ENCODE assay signal across 8 cellular contexts in the genomic region with DNA sequence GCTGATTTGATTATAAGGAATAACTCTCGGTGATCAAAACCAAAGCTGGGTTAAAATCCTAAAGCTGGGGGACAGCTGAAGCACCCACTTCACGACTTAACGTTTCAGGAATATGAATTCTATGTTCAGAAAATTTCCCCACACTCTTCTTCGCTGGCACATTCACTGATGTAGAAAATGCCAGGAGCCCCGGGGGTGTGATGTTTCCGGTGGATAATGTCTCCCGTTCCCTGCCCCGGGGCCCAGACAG.
A peak's percentile ranks its signal among the peaks of the same experiment; 100 is the strongest.
DNase-seq lines count a peak whose midpoint lies in the region; ATAC-seq and TF ChIP-seq lines count a peak whose summit lies in the region.

No MANE protein-coding gene starts in this region.

- H3K27me3 Mint-ChIP-seq in H9 (ENCODE audit: low read depth) = peaks cover 5% of the 10 kb centered on the region

- H3K14ac ChIP-seq in H9 (ENCODE audit: insufficient read depth, low read length) = no peak overlapping the region

- no peak overlapping the region for H3K18ac ChIP-seq in H9 (ENCODE audit: insufficient read length, low read depth, low read length)

- H3K4ac ChIP-seq in H9 (ENCODE audit: low read depth, low read length) = no peak overlapping the region

- H3K4me2 ChIP-seq in H9 (ENCODE audit: insufficient read depth, insufficient read length, low read length) (peak overlapping the region; percentile 66), hepatocyte (peak overlapping the region; percentile 95), smooth muscle cell (peak overlapping the region; percentile 94)

- peak overlapping the region in 1 of 3 experiments; percentile 12; a peak in 4 of 7 replicates for H3K27ac Mint-ChIP-seq in H9
- no peak overlapping the region for H3K27ac Mint-ChIP-seq in activated naive CD4-positive, alpha-beta T cell treated with anti-CD3 and anti-CD28 coated beads, Interleukin-2, amount 50 U/mL, for 72 hours

- H4K5ac ChIP-seq in H9 (ENCODE audit: insufficient read length, low read depth, low read length) = no peak overlapping the region

- H3K4me1 Mint-ChIP-seq in H9 = peaks cover 41 to 42% of the 10 kb centered on the region in 2 experiments

- H4K91ac ChIP-seq in H9 (ENCODE audit: insufficient read length, low read depth, low read length) = no peak overlapping the region

- TF ChIP-seq CTCF in H9 (conservative IDR thresholded peaks at IDR 0.05) (no peak), WERI-Rb-1 (IDR thresholded peaks at IDR 0.05; ENCODE audit: low read depth, low read length) (no peak), hepatocyte (IDR thresholded peaks at IDR 0.05; ENCODE audit: poor library complexity) (no peak), smooth muscle cell (IDR thresholded peaks at IDR 0.05; ENCODE audit: borderline replicate concordance, insufficient read depth, poor library complexity, severe bottlenecking) (no peak)

- peak overlapping the region; percentile 63 for H3K4me3 ChIP-seq in WERI-Rb-1 (ENCODE audit: low read depth, low read length)
- peak overlapping the region; percentile 48 for H3K4me3 ChIP-seq in hepatocyte
- H3K4me3 ChIP-seq in smooth muscle cell = peak overlapping the region; percentile 64

- no peak for ATAC-seq in GM19455 (IDR thresholded peaks at IDR 0.05; ENCODE audit: unreplicated experiment)
- ATAC-seq in HG02798 (IDR thresholded peaks at IDR 0.05; ENCODE audit: poor library complexity, unreplicated experiment) = no peak
- ATAC-seq in activated naive CD4-positive, alpha-beta T cell treated with anti-CD3 and anti-CD28 coated beads, Interleukin-2, amount 50 U/mL, for 72 hours = no peak

- H2AFZ ChIP-seq in H9 (ENCODE audit: low read length) (no peak overlapping the region), hepatocyte (peak overlapping the region; percentile 50), smooth muscle cell (ENCODE audit: low read depth) (peak overlapping the region; percentile 95)

- H2BK5ac ChIP-seq in H9 (ENCODE audit: insufficient read length, low read length) = no peak overlapping the region

- no peak overlapping the region for H2AK5ac ChIP-seq in H9 (ENCODE audit: insufficient read length, low read length)

- H3K79me2 ChIP-seq in H9 (ENCODE audit: insufficient read depth, low read length) = no peaks in the 10 kb centered on the region
- no peaks in the 10 kb centered on the region for H3K79me2 ChIP-seq in hepatocyte
- no peaks in the 10 kb centered on the region for H3K79me2 ChIP-seq in smooth muscle cell (ENCODE audit: low read depth)

- no peak overlapping the region for H2BK120ac ChIP-seq in H9 (ENCODE audit: low read depth, low read length, poor library complexity, severe bottlenecking)

- H3K36me3 Mint-ChIP-seq in H9 (ENCODE audit: insufficient read depth in 1 of 3, low read depth in 3 of 3) = no peaks in the 10 kb centered on the region
- H3K36me3 Mint-ChIP-seq in activated naive CD4-positive, alpha-beta T cell treated with anti-CD3 and anti-CD28 coated beads, Interleukin-2, amount 50 U/mL, for 72 hours = no peaks in the 10 kb centered on the region

- no peak overlapping the region for H3K56ac ChIP-seq in H9 (ENCODE audit: insufficient read length, low read depth, low read length)

- H4K20me1 ChIP-seq in H9 (ENCODE audit: control insufficient read depth, insufficient read depth, insufficient read length) (no peaks in the 10 kb centered on the region), hepatocyte (ENCODE audit: insufficient read depth, poor library complexity, severe bottlenecking) (no peaks in the 10 kb centered on the region), smooth muscle cell (ENCODE audit: low read depth) (no peaks in the 10 kb centered on the region)

- H3K4me1 ChIP-seq in H9 (ENCODE audit: insufficient read depth, low read length) (no peaks in the 10 kb centered on the region), hepatocyte (ENCODE audit: insufficient read depth) (no peaks in the 10 kb centered on the region), smooth muscle cell (ENCODE audit: low read depth) (peaks cover 35% of the 10 kb centered on the region)

- H4K8ac ChIP-seq in H9 (replicated peaks; ENCODE audit: insufficient read length, low read depth, low read length) = no peak overlapping the region

- H3K27ac ChIP-seq in H9 (ENCODE audit: insufficient read length, low read depth, low read length) (no peak overlapping the region), WERI-Rb-1 (no peak overlapping the region), hepatocyte (no peak overlapping the region), smooth muscle cell (ENCODE audit: low read depth) (peak overlapping the region; percentile 15)

- H3K9me3 Mint-ChIP-seq in H9 = no peaks in the 10 kb centered on the region; a peak in 1 of 5 replicates
- peaks cover 0 to 5% of the 10 kb centered on the region in 2 donors for H3K9me3 Mint-ChIP-seq in activated naive CD4-positive, alpha-beta T cell treated with anti-CD3 and anti-CD28 coated beads, Interleukin-2, amount 50 U/mL, for 72 hours

- H3K9ac ChIP-seq in H9 (ENCODE audit: extremely low read depth, insufficient read length, low read length) = no peak overlapping the region
- peak overlapping the region; percentile 35 for H3K9ac ChIP-seq in smooth muscle cell (ENCODE audit: low read depth)

- no peak for DNase-seq in H9
- DNase-seq in WERI-Rb-1 = no peak
- no peak for DNase-seq in hepatocyte (ENCODE audit: low spot score)
- DNase-seq in smooth muscle cell (lab: John Stamatoyannopoulos, UW; ENCODE audit: unreplicated experiment) = no peak
- no peak for DNase-seq in RKO (ENCODE audit: low spot score)
- DNase-seq in activated naive CD4-positive, alpha-beta T cell treated with anti-CD3 and anti-CD28 coated beads, Interleukin-2, amount 50 U/mL, for 72 hours (ENCODE audit: low spot score in 2 of 2) = no peak

- H3K23me2 ChIP-seq in H9 (ENCODE audit: insufficient read length, low read depth, low read length, poor library complexity, severe bottlenecking) = peaks cover 15% of the 10 kb centered on the region

- no peak overlapping the region for H3T11ph ChIP-seq in H9 (ENCODE audit: low read length)

- H3K23ac ChIP-seq in H9 (ENCODE audit: insufficient read length, low read depth, low read length) = no peak overlapping the region

- H2BK12ac ChIP-seq in H9 (ENCODE audit: insufficient read length, low read depth, low read length) = no peak overlapping the region

- peak overlapping the region; percentile 74 to 85 for H3K4me3 Mint-ChIP-seq in H9

- no peaks in the 10 kb centered on the region for H3K9me3 ChIP-seq in H9 (ENCODE audit: control insufficient read depth, low read depth, low read length)
- H3K9me3 ChIP-seq in WERI-Rb-1 (ENCODE audit: severe bottlenecking) = no peaks in the 10 kb centered on the region
- no peaks in the 10 kb centered on the region for H3K9me3 ChIP-seq in hepatocyte (ENCODE audit: low read depth)
- no peaks in the 10 kb centered on the region for H3K9me3 ChIP-seq in smooth muscle cell (replicated peaks; ENCODE audit: low read depth)

- H3K9me2 ChIP-seq in hepatocyte (replicated peaks; ENCODE audit: insufficient read depth) = no peaks in the 10 kb centered on the region

- H2BK15ac ChIP-seq in H9 (ENCODE audit: low read depth, low read length) = no peak overlapping the region

- no peak overlapping the region for H2BK20ac ChIP-seq in H9 (ENCODE audit: low read depth, low read length, poor library complexity, severe bottlenecking)

- no peaks in the 10 kb centered on the region for H3K79me1 ChIP-seq in H9 (ENCODE audit: insufficient read depth, low read depth, low read length, poor library complexity, severe bottlenecking)

- H3K27me3 ChIP-seq in H9 (ENCODE audit: insufficient read depth, low read length) (no peaks in the 10 kb centered on the region), WERI-Rb-1 (ENCODE audit: insufficient read depth, low read depth, severe bottlenecking) (peaks cover 14% of the 10 kb centered on the region), hepatocyte (peaks cover 45% of the 10 kb centered on the region), smooth muscle cell (ENCODE audit: low read depth) (no peaks in the 10 kb centered on the region)

- no peaks in the 10 kb centered on the region for H3F3A ChIP-seq in smooth muscle cell (ENCODE audit: low read depth)

- H3K36me3 ChIP-seq in WERI-Rb-1 = no peaks in the 10 kb centered on the region
- no peaks in the 10 kb centered on the region for H3K36me3 ChIP-seq in hepatocyte (replicated peaks; ENCODE audit: insufficient read depth, low read depth)
- H3K36me3 ChIP-seq in smooth muscle cell (ENCODE audit: low read depth) = no peaks in the 10 kb centered on the region

- no CpG with 5 or more reads among the region's 8 CpGs for WGBS in H9 (ENCODE audit: extremely low coverage, insufficient read length, low lambda C conversion rate)
- 4% methylated on average over 8 of the region's 8 CpGs for WGBS in hepatocyte (ENCODE audit: low lambda C conversion rate, missing lambda C conversion rate)
- 5% methylated on average over 8 of the region's 8 CpGs for WGBS in smooth muscle cell (ENCODE audit: low lambda C conversion rate)
